ENCODE assay signal across 1 cellular context in the genomic region with DNA sequence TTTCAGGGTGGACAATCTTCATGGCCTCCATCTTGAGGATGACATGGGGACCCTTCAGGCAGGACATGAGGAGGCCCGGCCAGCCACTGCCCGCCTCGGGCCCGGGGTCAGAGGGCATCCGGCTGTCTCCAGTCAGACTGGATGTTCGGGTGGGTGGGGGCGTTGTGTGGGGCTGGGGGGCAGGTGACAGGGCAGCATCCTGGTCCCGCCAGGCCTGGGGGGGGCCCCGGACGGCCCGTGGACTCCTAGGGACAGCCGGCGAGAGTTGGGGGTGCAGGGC.
TF ChIP-seq lines count a peak whose summit lies in the region.

No MANE protein-coding gene starts in this region.

TF ChIP-seq in GM23338, 12 proteins besides CTCF, POLR2A, EP300 and RAD21 (continued from another document):
- TF ChIP-seq, protein P1, sequence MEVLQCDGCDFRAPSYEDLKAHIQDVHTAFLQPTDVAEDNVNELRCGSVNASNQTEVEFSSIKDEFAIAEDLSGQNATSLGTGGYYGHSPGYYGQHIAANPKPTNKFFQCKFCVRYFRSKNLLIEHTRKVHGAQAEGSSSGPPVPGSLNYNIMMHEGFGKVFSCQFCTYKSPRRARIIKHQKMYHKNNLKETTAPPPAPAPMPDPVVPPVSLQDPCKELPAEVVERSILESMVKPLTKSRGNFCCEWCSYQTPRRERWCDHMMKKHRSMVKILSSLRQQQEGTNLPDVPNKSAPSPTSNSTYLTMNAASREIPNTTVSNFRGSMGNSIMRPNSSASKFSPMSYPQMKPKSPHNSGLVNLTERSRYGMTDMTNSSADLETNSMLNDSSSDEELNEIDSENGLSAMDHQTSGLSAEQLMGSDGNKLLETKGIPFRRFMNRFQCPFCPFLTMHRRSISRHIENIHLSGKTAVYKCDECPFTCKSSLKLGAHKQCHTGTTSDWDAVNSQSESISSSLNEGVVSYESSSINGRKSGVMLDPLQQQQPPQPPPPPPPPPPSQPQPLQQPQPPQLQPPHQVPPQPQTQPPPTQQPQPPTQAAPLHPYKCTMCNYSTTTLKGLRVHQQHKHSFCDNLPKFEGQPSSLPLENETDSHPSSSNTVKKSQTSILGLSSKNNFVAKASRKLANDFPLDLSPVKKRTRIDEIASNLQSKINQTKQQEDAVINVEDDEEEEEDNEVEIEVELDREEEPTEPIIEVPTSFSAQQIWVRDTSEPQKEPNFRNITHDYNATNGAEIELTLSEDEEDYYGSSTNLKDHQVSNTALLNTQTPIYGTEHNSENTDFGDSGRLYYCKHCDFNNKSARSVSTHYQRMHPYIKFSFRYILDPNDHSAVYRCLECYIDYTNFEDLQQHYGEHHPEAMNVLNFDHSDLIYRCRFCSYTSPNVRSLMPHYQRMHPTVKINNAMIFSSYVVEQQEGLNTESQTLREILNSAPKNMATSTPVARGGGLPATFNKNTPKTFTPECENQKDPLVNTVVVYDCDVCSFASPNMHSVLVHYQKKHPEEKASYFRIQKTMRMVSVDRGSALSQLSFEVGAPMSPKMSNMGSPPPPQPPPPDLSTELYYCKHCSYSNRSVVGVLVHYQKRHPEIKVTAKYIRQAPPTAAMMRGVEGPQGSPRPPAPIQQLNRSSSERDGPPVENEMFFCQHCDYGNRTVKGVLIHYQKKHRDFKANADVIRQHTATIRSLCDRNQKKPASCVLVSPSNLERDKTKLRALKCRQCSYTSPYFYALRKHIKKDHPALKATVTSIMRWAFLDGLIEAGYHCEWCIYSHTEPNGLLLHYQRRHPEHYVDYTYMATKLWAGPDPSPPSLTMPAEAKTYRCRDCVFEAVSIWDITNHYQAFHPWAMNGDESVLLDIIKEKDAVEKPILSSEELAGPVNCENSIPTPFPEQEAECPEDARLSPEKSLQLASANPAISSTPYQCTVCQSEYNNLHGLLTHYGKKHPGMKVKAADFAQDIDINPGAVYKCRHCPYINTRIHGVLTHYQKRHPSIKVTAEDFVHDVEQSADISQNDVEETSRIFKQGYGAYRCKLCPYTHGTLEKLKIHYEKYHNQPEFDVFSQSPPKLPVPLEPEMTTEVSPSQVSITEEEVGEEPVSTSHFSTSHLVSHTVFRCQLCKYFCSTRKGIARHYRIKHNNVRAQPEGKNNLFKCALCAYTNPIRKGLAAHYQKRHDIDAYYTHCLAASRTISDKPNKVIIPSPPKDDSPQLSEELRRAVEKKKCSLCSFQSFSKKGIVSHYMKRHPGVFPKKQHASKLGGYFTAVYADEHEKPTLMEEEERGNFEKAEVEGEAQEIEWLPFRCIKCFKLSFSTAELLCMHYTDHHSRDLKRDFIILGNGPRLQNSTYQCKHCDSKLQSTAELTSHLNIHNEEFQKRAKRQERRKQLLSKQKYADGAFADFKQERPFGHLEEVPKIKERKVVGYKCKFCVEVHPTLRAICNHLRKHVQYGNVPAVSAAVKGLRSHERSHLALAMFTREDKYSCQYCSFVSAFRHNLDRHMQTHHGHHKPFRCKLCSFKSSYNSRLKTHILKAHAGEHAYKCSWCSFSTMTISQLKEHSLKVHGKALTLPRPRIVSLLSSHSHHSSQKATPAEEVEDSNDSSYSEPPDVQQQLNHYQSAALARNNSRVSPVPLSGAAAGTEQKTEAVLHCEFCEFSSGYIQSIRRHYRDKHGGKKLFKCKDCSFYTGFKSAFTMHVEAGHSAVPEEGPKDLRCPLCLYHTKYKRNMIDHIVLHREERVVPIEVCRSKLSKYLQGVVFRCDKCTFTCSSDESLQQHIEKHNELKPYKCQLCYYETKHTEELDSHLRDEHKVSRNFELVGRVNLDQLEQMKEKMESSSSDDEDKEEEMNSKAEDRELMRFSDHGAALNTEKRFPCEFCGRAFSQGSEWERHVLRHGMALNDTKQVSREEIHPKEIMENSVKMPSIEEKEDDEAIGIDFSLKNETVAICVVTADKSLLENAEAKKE (CRISPR knock-in tag; IDR thresholded peaks at IDR 0.05): no peak
- TF ChIP-seq, protein P2, sequence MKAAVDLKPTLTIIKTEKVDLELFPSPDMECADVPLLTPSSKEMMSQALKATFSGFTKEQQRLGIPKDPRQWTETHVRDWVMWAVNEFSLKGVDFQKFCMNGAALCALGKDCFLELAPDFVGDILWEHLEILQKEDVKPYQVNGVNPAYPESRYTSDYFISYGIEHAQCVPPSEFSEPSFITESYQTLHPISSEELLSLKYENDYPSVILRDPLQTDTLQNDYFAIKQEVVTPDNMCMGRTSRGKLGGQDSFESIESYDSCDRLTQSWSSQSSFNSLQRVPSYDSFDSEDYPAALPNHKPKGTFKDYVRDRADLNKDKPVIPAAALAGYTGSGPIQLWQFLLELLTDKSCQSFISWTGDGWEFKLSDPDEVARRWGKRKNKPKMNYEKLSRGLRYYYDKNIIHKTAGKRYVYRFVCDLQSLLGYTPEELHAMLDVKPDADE (IDR thresholded peaks at IDR 0.05): no peak
- TF ChIP-seq EZH2 (IDR thresholded peaks at IDR 0.05; ENCODE audit: low read depth, unreplicated experiment): no peak
- no peak for TF ChIP-seq NANOG (IDR thresholded peaks at IDR 0.05; ENCODE audit: borderline replicate concordance)
- no peak for TF ChIP-seq STAT1 (IDR thresholded peaks at IDR 0.05; ENCODE audit: unreplicated experiment)
- no peak for TF ChIP-seq POLR2AphosphoS5 (IDR thresholded peaks at IDR 0.05; ENCODE audit: low read depth)
- TF ChIP-seq EZH2phosphoT487 (IDR thresholded peaks at IDR 0.05; ENCODE audit: unreplicated experiment): no peak
- TF ChIP-seq ZNF114 (CRISPR knock-in tag; IDR thresholded peaks at IDR 0.05): no peak
- TF ChIP-seq JUNB (IDR thresholded peaks at IDR 0.05; ENCODE audit: unreplicated experiment): no peak
- TF ChIP-seq, protein P3, sequence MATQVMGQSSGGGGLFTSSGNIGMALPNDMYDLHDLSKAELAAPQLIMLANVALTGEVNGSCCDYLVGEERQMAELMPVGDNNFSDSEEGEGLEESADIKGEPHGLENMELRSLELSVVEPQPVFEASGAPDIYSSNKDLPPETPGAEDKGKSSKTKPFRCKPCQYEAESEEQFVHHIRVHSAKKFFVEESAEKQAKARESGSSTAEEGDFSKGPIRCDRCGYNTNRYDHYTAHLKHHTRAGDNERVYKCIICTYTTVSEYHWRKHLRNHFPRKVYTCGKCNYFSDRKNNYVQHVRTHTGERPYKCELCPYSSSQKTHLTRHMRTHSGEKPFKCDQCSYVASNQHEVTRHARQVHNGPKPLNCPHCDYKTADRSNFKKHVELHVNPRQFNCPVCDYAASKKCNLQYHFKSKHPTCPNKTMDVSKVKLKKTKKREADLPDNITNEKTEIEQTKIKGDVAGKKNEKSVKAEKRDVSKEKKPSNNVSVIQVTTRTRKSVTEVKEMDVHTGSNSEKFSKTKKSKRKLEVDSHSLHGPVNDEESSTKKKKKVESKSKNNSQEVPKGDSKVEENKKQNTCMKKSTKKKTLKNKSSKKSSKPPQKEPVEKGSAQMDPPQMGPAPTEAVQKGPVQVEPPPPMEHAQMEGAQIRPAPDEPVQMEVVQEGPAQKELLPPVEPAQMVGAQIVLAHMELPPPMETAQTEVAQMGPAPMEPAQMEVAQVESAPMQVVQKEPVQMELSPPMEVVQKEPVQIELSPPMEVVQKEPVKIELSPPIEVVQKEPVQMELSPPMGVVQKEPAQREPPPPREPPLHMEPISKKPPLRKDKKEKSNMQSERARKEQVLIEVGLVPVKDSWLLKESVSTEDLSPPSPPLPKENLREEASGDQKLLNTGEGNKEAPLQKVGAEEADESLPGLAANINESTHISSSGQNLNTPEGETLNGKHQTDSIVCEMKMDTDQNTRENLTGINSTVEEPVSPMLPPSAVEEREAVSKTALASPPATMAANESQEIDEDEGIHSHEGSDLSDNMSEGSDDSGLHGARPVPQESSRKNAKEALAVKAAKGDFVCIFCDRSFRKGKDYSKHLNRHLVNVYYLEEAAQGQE (IDR thresholded peaks at IDR 0.05; ENCODE audit: unreplicated experiment): no peak
